Comparison of ENCODE assay signal across 1 cellular context in the genomic region with DNA sequence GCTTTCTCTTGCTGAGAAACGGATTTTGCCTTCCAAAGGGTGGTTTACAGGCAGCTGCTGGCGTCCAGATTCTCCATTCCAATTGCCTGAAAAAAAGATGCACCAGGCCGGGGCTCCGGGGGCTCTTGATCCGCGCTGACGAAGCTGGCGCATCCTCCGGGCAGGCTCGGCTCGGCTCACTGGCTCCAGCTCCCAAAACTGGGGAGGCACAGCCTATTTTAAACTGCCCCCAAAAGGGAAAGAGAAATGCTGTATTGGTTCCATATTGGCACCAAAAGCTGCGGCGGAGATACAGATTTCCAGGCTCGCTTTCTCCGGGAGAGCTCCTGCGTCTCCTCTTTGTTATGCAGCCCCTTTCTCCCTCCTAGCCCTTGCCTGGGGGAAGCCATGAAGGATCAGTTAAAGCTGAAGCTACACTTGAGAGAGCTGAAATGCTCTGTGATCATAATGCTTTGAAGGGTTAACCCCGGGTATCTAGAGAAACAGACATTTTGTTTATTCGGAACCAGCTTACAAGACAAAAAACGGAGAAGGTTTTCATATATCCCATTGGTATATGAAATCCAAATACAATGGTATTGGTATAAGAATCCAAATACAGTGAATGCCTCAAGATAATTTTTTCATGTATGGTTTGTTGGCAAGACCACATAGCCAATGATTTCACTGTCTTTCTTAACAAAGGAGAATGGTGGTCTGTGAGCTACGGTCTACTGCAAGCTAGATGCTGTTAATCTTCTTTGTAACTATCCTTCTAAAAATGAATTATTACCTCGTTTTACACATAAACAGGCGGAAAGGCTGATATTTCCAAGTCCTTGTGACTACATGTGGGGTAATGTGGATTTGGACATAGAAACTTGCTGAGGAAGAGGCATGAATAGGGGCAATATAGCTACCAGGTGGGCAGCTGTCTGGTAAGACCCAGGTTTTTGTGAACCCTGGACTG.
TF ChIP-seq lines count a peak whose summit lies in the region.

No MANE protein-coding gene starts in this region.

TF ChIP-seq in H1, 55 proteins besides CTCF, POLR2A, EP300 and RAD21:
- TF ChIP-seq YY1 (IDR thresholded peaks at IDR 0.05; ENCODE audit: low read depth, low read length) = peak; percentile 82; the same call in 1 of the 2 replicates
- TF ChIP-seq, protein P1, sequence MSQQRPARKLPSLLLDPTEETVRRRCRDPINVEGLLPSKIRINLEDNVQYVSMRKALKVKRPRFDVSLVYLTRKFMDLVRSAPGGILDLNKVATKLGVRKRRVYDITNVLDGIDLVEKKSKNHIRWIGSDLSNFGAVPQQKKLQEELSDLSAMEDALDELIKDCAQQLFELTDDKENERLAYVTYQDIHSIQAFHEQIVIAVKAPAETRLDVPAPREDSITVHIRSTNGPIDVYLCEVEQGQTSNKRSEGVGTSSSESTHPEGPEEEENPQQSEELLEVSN (IDR thresholded peaks at IDR 0.05) = peak; percentile 11; the same call in 1 of the 2 replicates
- peak; percentile 91 for TF ChIP-seq POU5F1 (IDR thresholded peaks at IDR 0.05; ENCODE audit: low read depth, low read length)
- no peak for TF ChIP-seq KDM5A (IDR thresholded peaks at IDR 0.05; ENCODE audit: low read length)
- TF ChIP-seq TAF1 (IDR thresholded peaks at IDR 0.05; ENCODE audit: low read depth, low read length) = peak; percentile 52
- 0 out of 2 replicates have a peak, but pooled peaks have one; percentile 48 for TF ChIP-seq PHF8 (conservative IDR thresholded peaks at IDR 0.05; ENCODE audit: low read depth, low read length)
- TF ChIP-seq TBP (IDR thresholded peaks at IDR 0.05; ENCODE audit: low read depth, low read length) = peak; percentile 59
- TF ChIP-seq, protein P2, sequence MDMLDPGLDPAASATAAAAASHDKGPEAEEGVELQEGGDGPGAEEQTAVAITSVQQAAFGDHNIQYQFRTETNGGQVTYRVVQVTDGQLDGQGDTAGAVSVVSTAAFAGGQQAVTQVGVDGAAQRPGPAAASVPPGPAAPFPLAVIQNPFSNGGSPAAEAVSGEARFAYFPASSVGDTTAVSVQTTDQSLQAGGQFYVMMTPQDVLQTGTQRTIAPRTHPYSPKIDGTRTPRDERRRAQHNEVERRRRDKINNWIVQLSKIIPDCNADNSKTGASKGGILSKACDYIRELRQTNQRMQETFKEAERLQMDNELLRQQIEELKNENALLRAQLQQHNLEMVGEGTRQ (IDR thresholded peaks at IDR 0.05; ENCODE audit: low read length) = no peak
- no peak for TF ChIP-seq FOSL1 (IDR thresholded peaks at IDR 0.05; ENCODE audit: insufficient read depth, low read depth, low read length)
- 0 out of 2 replicates have a peak, but pooled peaks have one; percentile 51 for TF ChIP-seq SP4 (IDR thresholded peaks at IDR 0.05; ENCODE audit: low read length)
- TF ChIP-seq SRF (IDR thresholded peaks at IDR 0.05; ENCODE audit: low read depth, low read length) = no peak
- peak; percentile 26; the same call in 1 of the 2 replicates for TF ChIP-seq RBBP5 (IDR thresholded peaks at IDR 0.05; ENCODE audit: borderline replicate concordance, low read depth, low read length)
- peak; percentile 95 for TF ChIP-seq ASH2L (IDR thresholded peaks at IDR 0.05; ENCODE audit: low read length)
- no peak for TF ChIP-seq SIRT6 (IDR thresholded peaks at IDR 0.05; ENCODE audit: low read length)
- no peak for TF ChIP-seq TAF7 (optimal IDR thresholded peaks at IDR 0.05; ENCODE audit: borderline replicate concordance, low read depth, low read length)
- TF ChIP-seq JUN (IDR thresholded peaks at IDR 0.05; ENCODE audit: low read depth, low read length) = no peak
- no peak for TF ChIP-seq SAP30 (IDR thresholded peaks at IDR 0.05; ENCODE audit: insufficient read depth, insufficient replicate concordance, low read length)
